13 cellular contexts compared by ENCODE assay signal in the genomic region with DNA sequence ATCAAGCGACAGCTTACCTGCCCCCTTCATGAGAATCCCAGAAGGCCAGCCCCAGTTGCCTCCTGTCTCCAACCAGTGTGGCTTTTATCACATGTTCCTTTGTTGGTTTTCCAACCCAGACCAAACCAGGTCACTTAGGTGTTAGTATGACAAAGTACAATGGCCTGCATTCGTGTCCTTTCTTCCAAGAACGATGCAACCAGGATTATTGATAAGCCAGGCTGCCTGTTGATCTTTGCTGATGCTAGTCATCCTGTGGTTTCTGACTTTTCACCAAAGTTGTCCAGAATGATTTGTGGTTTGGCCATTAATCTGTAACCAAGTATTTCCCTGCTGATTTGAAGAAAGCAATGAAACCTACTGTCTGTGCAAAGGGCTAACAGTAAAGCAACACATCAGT.
A peak's percentile ranks its signal among the peaks of the same experiment; 100 is the strongest.
DNase-seq lines count a peak whose midpoint lies in the region; TF ChIP-seq lines count a peak whose summit lies in the region.
"Had no signal": no experiment of that assay in that cellular context is flagged by ENCODE, and none has a peak within 500 bp of the region (broad histone marks: within the 10 kb centered on the region; RNA-seq: fewer than 3 reads in every experiment).

No MANE protein-coding gene starts in this region.

- H3K9me3 ChIP-seq in colonic mucosa: no peaks in the 10 kb centered on the region
- H3K9me3 ChIP-seq: BE2C, Caco-2 had no signal

- H3K36me3 ChIP-seq in colonic mucosa: no peaks in the 10 kb centered on the region
- H3K36me3 ChIP-seq: BE2C had no signal

- no peak overlapping the region for H3K27ac ChIP-seq in colonic mucosa
- H3K27ac ChIP-seq: C4-2B, GM23248 had no signal

- no peak for TF ChIP-seq CTCF in colonic mucosa (IDR thresholded peaks at IDR 0.05)

- DNase-seq in HK-2 (ENCODE audit: unreplicated experiment): peak; percentile 16
- peak; percentile 53 for DNase-seq in astrocyte of the hippocampus (ENCODE audit: low read depth, low spot score)
- DNase-seq in kidney tubule cell (ENCODE audit: low spot score): peak; percentile 89
- no peak for DNase-seq in GF-D8 (lab: John Stamatoyannopoulos, UW)
- no peak for DNase-seq in activated CD8-positive, alpha-beta memory T cell treated with anti-CD3 and anti-CD28 coated beads, Interleukin-2, amount 50 U/mL, for 4 hours
- DNase-seq in NK-92 treated with Interleukin-12 subunit alpha and Interleukin-12 subunit beta, amount 100 ng/mL, for 24 hours (lab: John Stamatoyannopoulos, UW): no peak
- no peak for DNase-seq in colonic mucosa
- DNase-seq: BE2C; Caco-2; CD4-positive, alpha-beta memory T cell; DMS53; GM23248 had no signal

- no peak overlapping the region for H3K9ac ChIP-seq in colonic mucosa (ENCODE audit: low read depth in 2 of 2, low read length in 2 of 2)
- H3K9ac ChIP-seq: GM23248 had no signal

- no peak overlapping the region for H3K4me3 ChIP-seq in colonic mucosa
- H3K4me3 ChIP-seq: GM23248 had no signal

- H3K4me1 ChIP-seq in colonic mucosa: no peaks in the 10 kb centered on the region
- H3K4me1 ChIP-seq: BE2C, Caco-2 had no signal

- intact Hi-C loops in colonic mucosa (cut with DNase I): no loop called here

- no peaks in the 10 kb centered on the region for H3K27me3 ChIP-seq in colonic mucosa
- H3K27me3 ChIP-seq: BE2C had no signal

Comparison
In these comparisons a context has a peak if more than half of its experiments do, and no peak if none do; other contexts are left out.
1. DNase-seq: peak in HK-2 (single experiment), astrocyte of the hippocampus (single experiment) and kidney tubule cell (single experiment); none in GF-D8 (single experiment), activated CD8-positive, alpha-beta memory T cell treated with anti-CD3 and anti-CD28 coated beads, Interleukin-2, amount 50 U/mL, for 4 hours (single experiment), NK-92 treated with Interleukin-12 subunit alpha and Interleukin-12 subunit beta, amount 100 ng/mL, for 24 hours (single experiment) and colonic mucosa (single experiment).